18 cellular contexts compared by ENCODE assay signal in genomic region chr17:75518983-75519540, GRCh38. TPM values are rescaled to one million over a fixed set of nuclear protein-coding genes. Genes with fewer than 3 reads are reported as not detected.
DNase-seq lines count a peak whose midpoint lies in the region; ATAC-seq, FAIRE-seq and TF ChIP-seq lines count a peak whose summit lies in the region.
"Had no signal": no experiment of that assay in that cellular context is flagged by ENCODE, and none has a peak within 500 bp of the region (broad histone marks: within the 10 kb centered on the region; RNA-seq: fewer than 3 reads in every experiment).

No MANE protein-coding gene starts in this region.

- no peaks in the 10 kb centered on the region for H3K27me3 ChIP-seq in bronchial epithelial cell (ENCODE audit: control insufficient read depth, insufficient read depth, low read length)
- H3K27me3 ChIP-seq: ascending aorta, tibial artery had no signal

- no peak for DNase-seq in stimulated activated naive CD8-positive, alpha-beta T cell treated with anti-CD3 and anti-CD28 coated beads, Interleukin-15, Interleukin-2, amounts not matched to agents 100 U/mL and 50 U/mL, for 24 hours
- no peak for DNase-seq in bronchial epithelial cell (ENCODE audit: low read depth)
- DNase-seq in stimulated activated CD4-positive, alpha-beta T cell treated with anti-CD3 and anti-CD28 coated beads, Interleukin-12 subunit alpha, Interleukin-12 subunit beta, amount 100 ng/mL, for 4 hours = no peak
- DNase-seq in ACHN = no peak
- no peak for DNase-seq in RPMI8226
- DNase-seq: activated CD4-positive, CD25-positive, alpha-beta regulatory T cell; activated T-cell treated with anti-CD3 and anti-CD28 coated beads, Interleukin-2, amount 50 U/mL, for 4 hours; cortex of kidney; DMS53; head of caudate nucleus; mucosa of descending colon; NCI-H1436 treated with DMSO at 0.1 percent for 48 hours; psoas muscle; SW 1271; tibial artery had no signal

- H3K4me1 Mint-ChIP-seq in stimulated activated naive CD8-positive, alpha-beta T cell treated with anti-CD3 and anti-CD28 coated beads, Interleukin-15, Interleukin-2, amounts not matched to agents 100 ng/mL and 50 ng/mL, for 24 hours (ENCODE audit: low read depth) = peaks cover 19% of the 10 kb centered on the region

- TF ChIP-seq CTCF in bronchial epithelial cell (IDR thresholded peaks at IDR 0.05; ENCODE audit: insufficient read depth, low read length, severe bottlenecking) = no peak

- no peaks in the 10 kb centered on the region for H3K27me3 Mint-ChIP-seq in stimulated activated naive CD8-positive, alpha-beta T cell treated with anti-CD3 and anti-CD28 coated beads, Interleukin-15, Interleukin-2, amounts not matched to agents 100 ng/mL and 50 ng/mL, for 24 hours

- peak; percentile 23 for FAIRE-seq in bronchial epithelial cell (lab: Jason Lieb, UNC)

- H3K4me3 ChIP-seq in bronchial epithelial cell (ENCODE audit: low read depth, low read length) = no peak overlapping the region
- H3K4me3 ChIP-seq: ascending aorta, mucosa of descending colon, psoas muscle, tibial artery had no signal

- peaks cover 34% of the 10 kb centered on the region for H3K36me3 Mint-ChIP-seq in stimulated activated naive CD8-positive, alpha-beta T cell treated with anti-CD3 and anti-CD28 coated beads, Interleukin-15, Interleukin-2, amounts not matched to agents 100 ng/mL and 50 ng/mL, for 24 hours (ENCODE audit: low read depth)

- H3K9me3 Mint-ChIP-seq in stimulated activated naive CD8-positive, alpha-beta T cell treated with anti-CD3 and anti-CD28 coated beads, Interleukin-15, Interleukin-2, amounts not matched to agents 100 ng/mL and 50 ng/mL, for 24 hours = no peaks in the 10 kb centered on the region
- H3K9me3 Mint-ChIP-seq: activated T-cell treated with anti-CD3 and anti-CD28 coated beads, Interleukin-2, amount 50 U/mL, for 4 hours had no signal

- in situ Hi-C loops in ACHN (cut with HindIII; ENCODE audit: low pct_ligation_motif_present, low pct_unique_long_range_greater_than_20kb, low sequenced_read_pairs) = no loop called here

- ATAC-seq in stimulated activated naive CD8-positive, alpha-beta T cell treated with anti-CD3 and anti-CD28 coated beads, Interleukin-15, Interleukin-2, amounts not matched to agents 100 U/mL and 50 U/mL, for 24 hours = no peak
- ATAC-seq: activated T-cell treated with anti-CD3 and anti-CD28 coated beads, Interleukin-2, amount 50 U/mL, for 4 hours; esophagus mucosa; mucosa of descending colon; psoas muscle had no signal

- H3K36me3 ChIP-seq in bronchial epithelial cell (ENCODE audit: control insufficient read depth, insufficient read depth, low read length) = peaks cover 5% of the 10 kb centered on the region

- peak overlapping the region; percentile 54 for H3K27ac Mint-ChIP-seq in stimulated activated naive CD8-positive, alpha-beta T cell treated with anti-CD3 and anti-CD28 coated beads, Interleukin-15, Interleukin-2, amounts not matched to agents 100 ng/mL and 50 ng/mL, for 24 hours

- no peak overlapping the region for H3K4me3 Mint-ChIP-seq in stimulated activated naive CD8-positive, alpha-beta T cell treated with anti-CD3 and anti-CD28 coated beads, Interleukin-15, Interleukin-2, amounts not matched to agents 100 ng/mL and 50 ng/mL, for 24 hours

RNA-seq across cellular contexts. Expression of gene TSEN54, which starts 2.7 kb away (rescaled TPM):
- 16.3 and 25.3 TPM in 2 replicates for total RNA-seq in bronchial epithelial cell

RNA-seq across cellular contexts. Expression of gene CASKIN2, which starts 3.7 kb away (rescaled TPM):
- total RNA-seq in bronchial epithelial cell = 3.9 and 5.0 TPM in 2 replicates

RNA-seq across cellular contexts. Expression of gene LLGL2, which starts 6.4 kb away (rescaled TPM):
- 44.5 and 63.9 TPM in 2 replicates for total RNA-seq in bronchial epithelial cell
